1 cellular context compared by ENCODE assay signal in genomic region chr6:77638129-77638830, GRCh38.
TF ChIP-seq lines count a peak whose summit lies in the region.

No MANE protein-coding gene starts in this region.

TF ChIP-seq in SK-N-SH, 30 proteins besides CTCF, POLR2A, EP300 and RAD21 (continued from another document):
- TF ChIP-seq USF1 (IDR thresholded peaks at IDR 0.05; ENCODE audit: borderline replicate concordance, low read depth): no peak
- TF ChIP-seq POLR2AphosphoS5 (IDR thresholded peaks at IDR 0.05; ENCODE audit: low read depth, low read length): no peak
- no peak for TF ChIP-seq SMC3 (IDR thresholded peaks at IDR 0.05; ENCODE audit: low read depth, low read length)
- no peak for TF ChIP-seq CHD2 (IDR thresholded peaks at IDR 0.05; ENCODE audit: low read length, partially characterized antibody)
- no peak for TF ChIP-seq RFX5 (IDR thresholded peaks at IDR 0.05; ENCODE audit: low read length)
- TF ChIP-seq ZBTB33 (IDR thresholded peaks at IDR 0.05; ENCODE audit: borderline replicate concordance, low read depth): no peak
- TF ChIP-seq IRF3 (IDR thresholded peaks at IDR 0.05; ENCODE audit: low read depth, low read length): no peak
- TF ChIP-seq MAX (IDR thresholded peaks at IDR 0.05; ENCODE audit: low read depth): no peak
- TF ChIP-seq RCOR1 (IDR thresholded peaks at IDR 0.05; ENCODE audit: low read length): no peak
- no peak for TF ChIP-seq GATA2 (CRISPR knock-in tag; IDR thresholded peaks at IDR 0.05)
